In genomic region chr5:121668635-121669034, GRCh38 we compare ENCODE assay signal across 21 cellular contexts.
DNase-seq lines count a peak whose midpoint lies in the region; ATAC-seq lines count a peak whose summit lies in the region.
"Had no signal": no experiment of that assay in that cellular context is flagged by ENCODE, and none has a peak within 500 bp of the region (broad histone marks: within the 10 kb centered on the region; RNA-seq: fewer than 3 reads in every experiment).

No MANE protein-coding gene starts in this region.

- peak; percentile 76 for DNase-seq in ELR (ENCODE audit: low read depth)
- DNase-seq in LHCN-M2 (ENCODE audit: low read depth), result peak; percentile 16
- DNase-seq in astrocyte of the hippocampus (ENCODE audit: low read depth, low spot score), result peak; percentile 73
- DNase-seq in non-pigmented ciliary epithelial cell (ENCODE audit: low read depth), result peak; percentile 62
- DNase-seq in Kasumi-1 (lab: John Stamatoyannopoulos, UW), result no peak
- no peak for DNase-seq in NCI-H446 treated with DMSO at 0.1 percent for 48 hours (lab: John Stamatoyannopoulos, UW)
- DNase-seq: activated CD4-positive, alpha-beta memory T cell treated with anti-CD3 and anti-CD28 coated beads for 36 hours; activated CD4-positive, CD25-positive, alpha-beta regulatory T cell; activated gamma-delta T cell; activated T-cell treated with anti-CD3 and anti-CD28 coated beads for 4 hours; adrenal gland; CD8-positive, alpha-beta T cell; central memory CD4-positive, alpha-beta T cell; NCI-H1694; NCI-H2227 treated with DMSO at 0.1 percent for 48 hours; stimulated activated CD4-positive, alpha-beta T cell treated with anti-CD3 and anti-CD28 coated beads, Interleukin-1b, Interleukin-23, amount 100 ng/mL, for 48 hours; thyroid gland had no signal

- no peak for ATAC-seq in GM18868 (IDR thresholded peaks at IDR 0.05; ENCODE audit: unreplicated experiment)
- ATAC-seq: CD8-positive, alpha-beta T cell; gastroesophageal sphincter; Panc1; stimulated activated memory B cell treated with anti-CD40 and anti-IgM and Interleukin-4, amounts not matched to agents 10 μg/mL and 1 μg/mL and 100 μg/mL, for 72 hours had no signal

Comparison
In these comparisons a context has a peak if more than half of its experiments do, and no peak if none do; other contexts are left out.
1. DNase-seq: peak in ELR (single experiment), LHCN-M2 (single experiment), astrocyte of the hippocampus (single experiment) and non-pigmented ciliary epithelial cell (single experiment); none in Kasumi-1 (0 of 2) and NCI-H446 treated with DMSO at 0.1 percent for 48 hours (single experiment).